In the genomic region with DNA sequence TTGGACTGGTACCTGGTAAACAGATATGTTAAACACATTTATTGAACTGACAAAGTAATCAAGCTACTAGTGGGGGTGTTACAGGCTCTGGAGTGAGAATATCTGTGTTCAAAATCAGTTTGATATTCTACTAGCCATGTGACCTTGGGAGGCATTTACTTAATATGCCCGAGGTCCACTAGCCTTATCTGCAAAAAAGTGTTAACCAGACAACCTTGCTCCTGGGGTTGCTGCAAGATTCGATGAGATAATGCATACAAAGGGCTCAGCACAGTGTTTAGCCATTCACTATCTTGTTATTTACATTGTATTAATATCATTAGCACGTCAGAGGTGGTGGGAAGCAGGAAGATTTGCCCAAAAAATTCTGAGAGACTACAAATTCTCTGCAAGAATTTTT, we compare ENCODE assay signal across 20 cellular contexts.
"Had no signal": no experiment of that assay in that cellular context is flagged by ENCODE, and none has a peak within 500 bp of the region (broad histone marks: within the 10 kb centered on the region; RNA-seq: fewer than 3 reads in every experiment).

No MANE protein-coding gene starts in this region.

- ATAC-seq: esophagus mucosa; heart left ventricle; left lung; naive thymus-derived CD4-positive, alpha-beta T cell; right cardiac atrium; stimulated activated effector memory CD8-positive, alpha-beta T cell treated with anti-CD3 and anti-CD28 coated beads, Interleukin-12 subunit alpha, Interleukin-12 subunit beta, amount 100 ng/mL, for 72 hours; stimulated activated naive CD8-positive, alpha-beta T cell treated with anti-CD3 and anti-CD28 coated beads, Interleukin-15, Interleukin-2, amounts not matched to agents 100 U/mL and 50 U/mL, for 24 hours had no signal

- H3K27ac ChIP-seq: coronary artery, left lung, ovary, suprapubic skin, thyroid gland, upper lobe of left lung, uterus had no signal

- FAIRE-seq: frontal cortex had no signal

- H3K4me3 ChIP-seq: coronary artery, heart left ventricle, left lung, lung, ovary, suprapubic skin, thyroid gland, upper lobe of left lung, uterus had no signal

- H3K27me3 Mint-ChIP-seq: naive thymus-derived CD4-positive, alpha-beta T cell had no signal

- H3K27ac Mint-ChIP-seq: naive thymus-derived CD4-positive, alpha-beta T cell; nephron progenitor cell; stimulated activated effector memory CD8-positive, alpha-beta T cell treated with anti-CD3 and anti-CD28 coated beads, Interleukin-12 subunit alpha, Interleukin-12 subunit beta, amount 100 ng/mL, for 72 hours had no signal

- H3K9me3 Mint-ChIP-seq: nephron progenitor cell had no signal

- H3K27me3 ChIP-seq: heart left ventricle, left lung, ovary, suprapubic skin, thyroid gland, upper lobe of left lung, uterus had no signal

- DNase-seq: effector CD4-positive, alpha-beta T cell; heart left ventricle; islet precursor cell; left lung; naive thymus-derived CD4-positive, alpha-beta T cell; nephron progenitor cell; ovary; right cardiac atrium; stimulated activated CD4-positive, alpha-beta T cell treated with anti-CD3 and anti-CD28 coated beads, Interleukin-4, amount 100 ng/mL, for 1 hour; stimulated activated CD8-positive, alpha-beta memory T cell treated with anti-CD3 and anti-CD28 coated beads, Interleukin-4, amount 100 ng/mL, for 48 hours; stimulated activated naive CD8-positive, alpha-beta T cell treated with anti-CD3 and anti-CD28 coated beads, Interleukin-15, Interleukin-2, amounts not matched to agents 100 U/mL and 50 U/mL, for 24 hours; thyroid gland; upper lobe of left lung; uterus had no signal

- H3K4me1 ChIP-seq: left lung, suprapubic skin, thyroid gland, upper lobe of left lung, uterus had no signal

- H3K36me3 ChIP-seq: heart left ventricle, left lung, ovary, suprapubic skin, thyroid gland, upper lobe of left lung, uterus had no signal

- H3K9me3 ChIP-seq: heart left ventricle, left lung, ovary, suprapubic skin, thyroid gland, upper lobe of left lung, uterus had no signal

- H3K4me1 Mint-ChIP-seq: naive thymus-derived CD4-positive, alpha-beta T cell; stimulated activated effector memory CD8-positive, alpha-beta T cell treated with anti-CD3 and anti-CD28 coated beads, Interleukin-12 subunit alpha, Interleukin-12 subunit beta, amount 100 ng/mL, for 72 hours had no signal

- H3K4me3 Mint-ChIP-seq: naive thymus-derived CD4-positive, alpha-beta T cell; nephron progenitor cell; stimulated activated effector memory CD8-positive, alpha-beta T cell treated with anti-CD3 and anti-CD28 coated beads, Interleukin-12 subunit alpha, Interleukin-12 subunit beta, amount 100 ng/mL, for 72 hours had no signal

- H3K36me3 Mint-ChIP-seq: naive thymus-derived CD4-positive, alpha-beta T cell; stimulated activated effector memory CD8-positive, alpha-beta T cell treated with anti-CD3 and anti-CD28 coated beads, Interleukin-12 subunit alpha, Interleukin-12 subunit beta, amount 100 ng/mL, for 72 hours had no signal
